Comparison of ENCODE assay signal across 10 cellular contexts in genomic region chrX:1536712-1537030, GRCh38. TPM values are rescaled to one million over a fixed set of nuclear protein-coding genes. Genes with fewer than 3 reads are reported as not detected.
DNase-seq lines count a peak whose midpoint lies in the region; ATAC-seq and TF ChIP-seq lines count a peak whose summit lies in the region.
"Had no signal": no experiment of that assay in that cellular context is flagged by ENCODE, and none has a peak within 500 bp of the region (broad histone marks: within the 10 kb centered on the region; RNA-seq: fewer than 3 reads in every experiment).

No MANE protein-coding gene starts in this region.

- H3K4me1 ChIP-seq in heart right ventricle, result peaks cover 0 to 14% (median 0%) of the 10 kb centered on the region in 9 donors
- H3K4me1 ChIP-seq in upper lobe of left lung, result peaks cover 0 to 8% (median 0%) of the 10 kb centered on the region in 4 donors
- H3K4me1 ChIP-seq: SJSA1 had no signal

- ATAC-seq in heart right ventricle (peak in 7 of 8 donors; percentile 15 to 60 (median 58)), upper lobe of left lung (ENCODE audit: low FRiP score in 2 of 2) (peak; percentile 41 to 61)

- peak overlapping the region; percentile 97 for H3K27ac ChIP-seq in HL-60 (replicated peaks)
- peak overlapping the region; percentile 9 to 89 (median 70) for H3K27ac ChIP-seq in heart right ventricle
- H3K27ac ChIP-seq in upper lobe of left lung, result peak overlapping the region; percentile 45 to 86 (median 70)
- H3K27ac ChIP-seq: SJSA1 had no signal

- 56 to 70% methylated on average over 17 of the region's 17 CpGs for WGBS in heart right ventricle, 2 donors
- 51 to 80% methylated on average over 12 to 17 of the region's 17 CpGs for WGBS in upper lobe of left lung, 2 donors

- peak overlapping the region; percentile 97 for H3K27ac Mint-ChIP-seq in activated naive CD4-positive, alpha-beta T cell treated with anti-CD3 and anti-CD28 coated beads for 36 hours

- H3K4me1 Mint-ChIP-seq in activated naive CD4-positive, alpha-beta T cell treated with anti-CD3 and anti-CD28 coated beads for 36 hours (ENCODE audit: low read depth), result peaks cover 15% of the 10 kb centered on the region

- peak overlapping the region; percentile 91 for H3K4me3 Mint-ChIP-seq in activated naive CD4-positive, alpha-beta T cell treated with anti-CD3 and anti-CD28 coated beads for 36 hours

- TF ChIP-seq CTCF in HL-60 (IDR thresholded peaks at IDR 0.05; ENCODE audit: insufficient read depth, low read length) (no peak), heart right ventricle (IDR thresholded peaks at IDR 0.05) (no peak), upper lobe of left lung (IDR thresholded peaks at IDR 0.05) (no peak)

- H3K9me3 ChIP-seq in heart right ventricle (no peaks in the 10 kb centered on the region), upper lobe of left lung (no peaks in the 10 kb centered on the region)
- H3K9me3 ChIP-seq: SJSA1 had no signal

- H3K27me3 Mint-ChIP-seq in activated naive CD4-positive, alpha-beta T cell treated with anti-CD3 and anti-CD28 coated beads for 36 hours (ENCODE audit: low read depth), result no peaks in the 10 kb centered on the region

- intact Hi-C loops in activated naive CD4-positive, alpha-beta T cell treated with anti-CD3 and anti-CD28 coated beads for 36 hours (cut with micrococcal nuclease), result loop anchor here (1.0 to 5.0 kb wide), 12 partner anchors 15 to 329 kb away; partner anchors contain the start of gene SLC25A6
- intact Hi-C loops in heart right ventricle (cut with DNase I), result loop anchor here in 1 of 10 donors (5.0 kb wide), 1 partner anchor 34 kb away; no protein-coding TSS in a partner anchor

- TF ChIP-seq EP300 in upper lobe of left lung (IDR thresholded peaks at IDR 0.05), result no peak

- peak overlapping the region; percentile 60 for H3K4me3 ChIP-seq in HL-60 (replicated peaks; ENCODE audit: insufficient read depth, low read length)
- H3K4me3 ChIP-seq in heart right ventricle, result peak overlapping the region in 9 of 10 donors; percentile 24 to 63 (median 53)
- peak overlapping the region; percentile 19 to 49 (median 44) for H3K4me3 ChIP-seq in upper lobe of left lung
- H3K4me3 ChIP-seq: SJSA1 had no signal

- no peaks in the 10 kb centered on the region for H3K27me3 ChIP-seq in HL-60 (ENCODE audit: insufficient read depth, poor library complexity, severe bottlenecking)
- H3K27me3 ChIP-seq in heart right ventricle, result peaks cover 0 to 7% (median 0%) of the 10 kb centered on the region in 7 donors
- no peaks in the 10 kb centered on the region for H3K27me3 ChIP-seq in upper lobe of left lung
- H3K27me3 ChIP-seq: SJSA1 had no signal

- peaks cover 3% of the 10 kb centered on the region for H3K36me3 Mint-ChIP-seq in activated naive CD4-positive, alpha-beta T cell treated with anti-CD3 and anti-CD28 coated beads for 36 hours (ENCODE audit: low read depth)

- no peak for DNase-seq in activated naive CD4-positive, alpha-beta T cell treated with anti-CD3 and anti-CD28 coated beads for 36 hours
- no peak for DNase-seq in activated naive CD4-positive, alpha-beta T cell treated with Interleukin-2 at 50 U/mL for 16 hours
- DNase-seq in HL-60 (ENCODE audit: low read depth in 1 of 2, low spot score in 1 of 2), result peak in 1 of 2 experiments; percentile 7
- no peak for DNase-seq in heart right ventricle
- DNase-seq in upper lobe of left lung, result no peak
- no peak for DNase-seq in cerebellum (ENCODE audit: low spot score)
- DNase-seq in erythroblast (lab: John Stamatoyannopoulos, UW), result no peak
- no peak for DNase-seq in NCI-H1417 (lab: John Stamatoyannopoulos, UW)

- H3K36me3 ChIP-seq in heart right ventricle, result no peaks in the 10 kb centered on the region
- H3K36me3 ChIP-seq in upper lobe of left lung, result no peaks in the 10 kb centered on the region
- H3K36me3 ChIP-seq: SJSA1 had no signal

- TF ChIP-seq POLR2A in upper lobe of left lung (IDR thresholded peaks at IDR 0.05) (no peak), erythroblast (IDR thresholded peaks at IDR 0.05; ENCODE audit: low read length) (no peak)

- H3K9me3 Mint-ChIP-seq in activated naive CD4-positive, alpha-beta T cell treated with anti-CD3 and anti-CD28 coated beads for 36 hours, result no peaks in the 10 kb centered on the region

- CTCF ChIA-PET in activated naive CD4-positive, alpha-beta T cell treated with anti-CD3 and anti-CD28 coated beads for 36 hours (lab: Charles Lee), result no interaction called here

RNA-seq across cellular contexts. Expression of gene P2RY8, which starts 0.3 kb away (rescaled TPM):
- total RNA-seq in activated naive CD4-positive, alpha-beta T cell treated with anti-CD3 and anti-CD28 coated beads for 36 hours, result 10 to 100 TPM in 1 of 2 experiments, 1 to 10 TPM in 1; 9.8 to 10.6 TPM
- total RNA-seq in heart right ventricle (1 to 10 TPM; 1.2 to 6.7 (median 4.1) TPM), upper lobe of left lung (1 to 10 TPM; 1.7 to 4.4 (median 3.3) TPM), cerebellum (0.09 TPM)
- polyA plus RNA-seq in heart right ventricle, result 1 to 10 TPM; 1.0 to 3.2 TPM
- total RNA-seq: Calu3, SJSA1 had no signal

RNA-seq across cellular contexts. Expression of gene AKAP17A, which starts 54.7 kb away (rescaled TPM):
- 10 to 100 TPM; 59.2 to 60.5 TPM for total RNA-seq in activated naive CD4-positive, alpha-beta T cell treated with anti-CD3 and anti-CD28 coated beads for 36 hours
- total RNA-seq in heart right ventricle (10 to 100 TPM; 12.2 to 20.3 (median 15.8) TPM), upper lobe of left lung (100 to 1,000 TPM in 2 of 6 donors, 10 to 100 TPM in 4; 40.9 to 193 (median 52.4) TPM), cerebellum (13.5 TPM)
- polyA plus RNA-seq in heart right ventricle, result 10 to 100 TPM; 21.1 to 35.6 TPM
